ENCODE assay signal across 14 cellular contexts in the genomic region with DNA sequence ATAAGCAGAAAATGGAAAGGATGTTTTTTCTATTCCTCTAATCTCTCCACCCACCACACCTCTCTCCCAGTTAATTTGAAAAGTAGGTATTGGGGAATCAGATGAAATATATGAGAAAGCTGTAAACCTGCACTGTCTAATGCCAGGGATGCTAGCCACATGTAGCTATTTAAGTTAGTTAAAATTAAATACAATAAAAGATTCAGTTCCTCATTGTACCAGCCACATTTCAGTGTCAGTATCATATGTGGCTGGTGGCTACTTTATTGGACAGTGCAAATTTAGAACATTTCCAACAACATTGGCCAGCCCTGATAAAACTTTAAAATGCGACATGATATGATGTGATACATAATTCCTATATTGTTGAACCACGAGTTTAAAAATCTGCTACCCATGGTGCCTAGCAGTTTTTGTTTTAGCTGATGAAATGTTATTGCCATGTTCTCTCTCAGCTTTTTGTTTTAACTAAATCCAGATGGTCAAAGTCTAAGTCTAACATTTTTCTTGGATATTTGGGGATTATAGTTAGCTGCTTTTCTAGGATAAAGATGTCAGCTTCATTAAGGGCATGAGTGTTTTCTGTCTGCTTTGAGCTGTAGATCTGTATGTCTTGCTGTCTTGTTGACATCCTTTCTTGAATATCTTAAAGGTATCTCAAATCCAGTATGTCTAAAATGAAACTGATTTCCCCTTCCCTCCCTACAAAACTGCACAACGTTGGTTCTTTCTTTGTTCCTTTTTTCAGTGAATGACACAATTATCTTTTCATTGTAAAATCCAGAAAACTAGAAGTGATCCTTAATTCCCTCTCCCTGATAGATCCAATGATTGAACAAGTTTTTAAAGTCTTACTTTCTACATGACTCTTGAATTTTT. TPM values are rescaled to one million over a fixed set of nuclear protein-coding genes. Genes with fewer than 3 reads are reported as not detected.
DNase-seq lines count a peak whose midpoint lies in the region; ATAC-seq and TF ChIP-seq lines count a peak whose summit lies in the region.
"Had no signal": no experiment of that assay in that cellular context is flagged by ENCODE, and none has a peak within 500 bp of the region (broad histone marks: within the 10 kb centered on the region; RNA-seq: fewer than 3 reads in every experiment).

No MANE protein-coding gene starts in this region.

- no peak for TF ChIP-seq CTCF in gastroesophageal sphincter (IDR thresholded peaks at IDR 0.05)

- peaks cover 7% of the 10 kb centered on the region for H3K36me3 Mint-ChIP-seq in activated T-cell treated with anti-CD3 and anti-CD28 coated beads, Interleukin-2, amount 50 U/mL, for 4 hours (ENCODE audit: insufficient read depth)

- H2AFZ ChIP-seq in Karpas-422 (ENCODE audit: low read length), result no peak overlapping the region

- H3K27me3 ChIP-seq in Karpas-422 (ENCODE audit: low read length), result no peaks in the 10 kb centered on the region
- no peaks in the 10 kb centered on the region for H3K27me3 ChIP-seq in gastroesophageal sphincter
- H3K27me3 ChIP-seq: ascending aorta, BLaER1, foreskin keratinocyte had no signal

- H3K27ac ChIP-seq in Karpas-422 (ENCODE audit: low read length), result peak overlapping the region; percentile 42
- no peak overlapping the region for H3K27ac ChIP-seq in gastroesophageal sphincter
- H3K27ac ChIP-seq: ascending aorta, BLaER1, foreskin keratinocyte had no signal

- H3K4me1 ChIP-seq in Karpas-422 (ENCODE audit: low read length) (peaks cover 56% of the 10 kb centered on the region), gastroesophageal sphincter (peaks cover 0 to 55% (median 5%) of the 10 kb centered on the region in 3 donors)
- H3K4me1 ChIP-seq: foreskin keratinocyte had no signal

- H3K4me3 Mint-ChIP-seq in activated T-cell treated with anti-CD3 and anti-CD28 coated beads, Interleukin-2, amount 50 U/mL, for 4 hours, result peak overlapping the region; percentile 3
- peak overlapping the region; percentile 1 to 32 for H3K4me3 Mint-ChIP-seq in stimulated activated naive CD8-positive, alpha-beta T cell treated with anti-CD3 and anti-CD28 coated beads, Interleukin-15, amount 100 ng/mL, for 72 hours

- peaks cover 44% of the 10 kb centered on the region for H3K4me1 Mint-ChIP-seq in activated T-cell treated with anti-CD3 and anti-CD28 coated beads, Interleukin-2, amount 50 U/mL, for 4 hours (ENCODE audit: low read depth)
- peaks cover 33% of the 10 kb centered on the region for H3K4me1 Mint-ChIP-seq in stimulated activated naive CD8-positive, alpha-beta T cell treated with anti-CD3 and anti-CD28 coated beads, Interleukin-15, amount 100 ng/mL, for 72 hours

- no peak overlapping the region for H3K27ac Mint-ChIP-seq in stimulated activated naive CD8-positive, alpha-beta T cell treated with anti-CD3 and anti-CD28 coated beads, Interleukin-15, amount 100 ng/mL, for 72 hours

- CTCF ChIA-PET in HEK293T (lab: Yijun Ruan, JAX), result interaction anchor here (0.7 kb wide), 1 partner anchor 380 kb away, joined by 5 read pairs; no protein-coding TSS in a partner anchor

- peaks cover 10% of the 10 kb centered on the region; the same call in 1 of the 2 replicates for H4K20me1 ChIP-seq in Karpas-422 (ENCODE audit: insufficient read depth, low read depth, low read length)

- POLR2A ChIA-PET in HEK293T (lab: Yijun Ruan, JAX), result no interaction called here

- H3K36me3 ChIP-seq in Karpas-422 (ENCODE audit: insufficient read depth, low read length) (no peaks in the 10 kb centered on the region), gastroesophageal sphincter (peaks cover 0 to 8% of the 10 kb centered on the region in 2 donors)
- H3K36me3 ChIP-seq: ascending aorta, BLaER1 had no signal

- no peaks in the 10 kb centered on the region for H3K9me3 Mint-ChIP-seq in activated T-cell treated with anti-CD3 and anti-CD28 coated beads, Interleukin-2, amount 50 U/mL, for 4 hours
- no peaks in the 10 kb centered on the region for H3K9me3 Mint-ChIP-seq in stimulated activated naive CD8-positive, alpha-beta T cell treated with anti-CD3 and anti-CD28 coated beads, Interleukin-15, amount 100 ng/mL, for 72 hours

- ATAC-seq in activated T-cell treated with anti-CD3 and anti-CD28 coated beads, Interleukin-2, amount 50 U/mL, for 4 hours, result no peak
- ATAC-seq in stimulated activated naive CD8-positive, alpha-beta T cell treated with anti-CD3 and anti-CD28 coated beads, Interleukin-15, amount 100 ng/mL, for 72 hours, result no peak
- ATAC-seq in gastroesophageal sphincter, result no peak
- ATAC-seq: foreskin keratinocyte, left ventricle myocardium superior had no signal

- WGBS in gastroesophageal sphincter (ENCODE audit: low coverage in 1 of 2), 2 donors, result 56 to 69% methylated on average over 3 of the region's 3 CpGs

- TF ChIP-seq EP300 in gastroesophageal sphincter (IDR thresholded peaks at IDR 0.05), result no peak

- H3K4me3 ChIP-seq in Karpas-422 (ENCODE audit: low read length) (no peak overlapping the region), gastroesophageal sphincter (no peak overlapping the region)
- H3K4me3 ChIP-seq: ascending aorta, BLaER1 had no signal

- DNase-seq in activated T-cell treated with anti-CD3 and anti-CD28 coated beads, Interleukin-2, amount 50 U/mL, for 4 hours, result no peak
- DNase-seq in activated T-cell treated with anti-CD3 and anti-CD28 coated beads, Interleukin-2, amount 50 U/mL, for 48 hours, result no peak
- DNase-seq in Karpas-422, result no peak
- DNase-seq in dedifferentiated amniotic fluid mesenchymal stem cell (ENCODE audit: extremely low spot score), result peak; percentile 83
- DNase-seq in stimulated activated naive CD8-positive, alpha-beta T cell treated with anti-CD3 and anti-CD28 coated beads, Interleukin-15, amount 100 ng/mL, for 72 hours, result no peak
- DNase-seq in HEK293T (ENCODE audit: extremely low spot score), result no peak
- no peak for DNase-seq in NCI-H748 treated with DMSO at 0.1 percent for 48 hours (lab: John Stamatoyannopoulos, UW)
- DNase-seq: foreskin keratinocyte; left ventricle myocardium superior; NCI-H446; stimulated activated CD4-positive, alpha-beta T cell treated with anti-CD3 and anti-CD28 coated beads, Interleukin-12 subunit alpha, Interleukin-12 subunit beta, amount 100 ng/mL, for 4 hours had no signal

- H3K27me3 Mint-ChIP-seq in activated T-cell treated with anti-CD3 and anti-CD28 coated beads, Interleukin-2, amount 50 U/mL, for 4 hours (ENCODE audit: low read depth), result no peaks in the 10 kb centered on the region
- no peaks in the 10 kb centered on the region for H3K27me3 Mint-ChIP-seq in stimulated activated naive CD8-positive, alpha-beta T cell treated with anti-CD3 and anti-CD28 coated beads, Interleukin-15, amount 100 ng/mL, for 72 hours

- H3K9me2 ChIP-seq in Karpas-422 (replicated peaks; ENCODE audit: insufficient read depth, low read length), result no peaks in the 10 kb centered on the region

- no peak for TF ChIP-seq POLR2A in gastroesophageal sphincter (IDR thresholded peaks at IDR 0.05)

- H3K9me3 ChIP-seq in Karpas-422 (ENCODE audit: low read length) (no peaks in the 10 kb centered on the region), gastroesophageal sphincter (no peaks in the 10 kb centered on the region)
- H3K9me3 ChIP-seq: ascending aorta, BLaER1 had no signal

- peak overlapping the region; percentile 22 for H3K4me2 ChIP-seq in Karpas-422 (ENCODE audit: low read depth, low read length, poor library complexity, severe bottlenecking)

- H3K79me2 ChIP-seq in Karpas-422 (ENCODE audit: low read length), result peaks cover 99% of the 10 kb centered on the region

- H3K9ac ChIP-seq in Karpas-422 (ENCODE audit: low read length), result no peak overlapping the region; the same call in 1 of the 2 replicates
- H3K9ac ChIP-seq: BLaER1 had no signal

TF ChIP-seq in HEK293T, 16 proteins besides CTCF, POLR2A, EP300 and RAD21:
- TF ChIP-seq FOXM1 (IDR thresholded peaks at IDR 0.05; ENCODE audit: borderline replicate concordance) (no peak), ZNF384 (IDR thresholded peaks at IDR 0.05) (no peak), SP1 (IDR thresholded peaks at IDR 0.05) (no peak)

RNA-seq across cellular contexts. Expression of a gene that starts 6.1 kb away (rescaled TPM):
- 10 to 100 TPM in 2 of 3 donors, 1 to 10 TPM in 1; 9.8 to 11.7 (median 10.7) TPM for total RNA-seq in activated T-cell treated with anti-CD3 and anti-CD28 coated beads, Interleukin-2, amount 50 U/mL, for 4 hours
- 81.7 and 90.2 TPM in 2 replicates for total RNA-seq in Karpas-422 (2014; rRNA removed; shearing (Covaris generic); ENCODE audit: low replicate concordance)
- 10 to 100 TPM; 26.6 to 34.9 (median 29.5) TPM for total RNA-seq in gastroesophageal sphincter

RNA-seq across cellular contexts. Expression of a gene that starts 6.3 kb away (rescaled TPM):
- under 1 TPM; 0.28 to 0.38 (median 0.32) TPM for total RNA-seq in activated T-cell treated with anti-CD3 and anti-CD28 coated beads, Interleukin-2, amount 50 U/mL, for 4 hours
- total RNA-seq in Karpas-422 (2014; rRNA removed; shearing (Covaris generic); ENCODE audit: low replicate concordance), result 3.1 TPM in 1 of 2 replicates, not detected in the other
- total RNA-seq in gastroesophageal sphincter, result under 1 TPM; 0.22 to 0.94 (median 0.47) TPM
- total RNA-seq: ascending aorta had no signal
